Comparison of ENCODE assay signal across 1 cellular context in the genomic region with DNA sequence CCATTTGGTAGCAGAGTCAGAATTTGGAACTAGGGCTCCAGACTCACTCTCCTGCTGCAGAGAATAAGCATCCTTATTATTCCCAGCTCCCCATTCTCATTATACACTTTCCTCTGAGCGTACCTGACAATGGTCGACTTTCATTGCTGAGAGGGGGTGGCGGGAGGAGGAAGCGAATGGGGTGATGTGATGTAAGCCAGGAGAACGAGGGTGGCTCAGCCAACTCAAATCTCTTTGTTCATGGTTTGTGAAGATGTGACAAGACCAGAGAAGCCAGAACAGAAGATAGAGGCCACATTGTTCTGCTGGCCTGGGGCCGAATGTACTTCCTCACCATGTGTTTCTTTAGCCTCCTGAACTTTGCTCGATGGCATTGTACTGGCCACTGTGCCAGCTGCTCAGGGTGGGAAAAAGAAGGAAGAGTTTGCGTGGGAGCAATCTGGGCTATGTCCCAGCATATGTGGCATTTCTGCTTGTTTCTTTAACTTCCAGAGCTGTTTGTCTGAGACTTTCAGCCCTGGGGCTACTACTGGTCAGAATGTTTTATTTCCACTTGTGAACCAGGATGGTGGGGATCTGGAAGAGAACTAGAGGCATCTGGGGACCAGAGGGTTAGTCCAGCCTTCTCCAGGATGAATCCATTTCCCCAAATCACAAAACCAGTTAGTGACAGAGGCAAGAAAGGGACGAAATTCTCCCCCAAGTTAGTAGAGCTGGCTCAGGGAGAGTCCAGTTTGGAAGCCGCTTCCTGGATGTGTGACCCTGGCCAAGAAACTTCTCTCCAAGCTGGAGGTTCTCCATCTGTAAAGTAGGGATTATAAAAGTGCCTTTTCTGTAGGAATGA.
A peak's percentile ranks its signal among the peaks of the same experiment; 100 is the strongest.
TF ChIP-seq lines count a peak whose summit lies in the region.

No MANE protein-coding gene starts in this region.

TF ChIP-seq in HepG2, 621 proteins besides CTCF, POLR2A, EP300 and RAD21 (continued from another document and continues in another):
- TF ChIP-seq, protein P1, sequence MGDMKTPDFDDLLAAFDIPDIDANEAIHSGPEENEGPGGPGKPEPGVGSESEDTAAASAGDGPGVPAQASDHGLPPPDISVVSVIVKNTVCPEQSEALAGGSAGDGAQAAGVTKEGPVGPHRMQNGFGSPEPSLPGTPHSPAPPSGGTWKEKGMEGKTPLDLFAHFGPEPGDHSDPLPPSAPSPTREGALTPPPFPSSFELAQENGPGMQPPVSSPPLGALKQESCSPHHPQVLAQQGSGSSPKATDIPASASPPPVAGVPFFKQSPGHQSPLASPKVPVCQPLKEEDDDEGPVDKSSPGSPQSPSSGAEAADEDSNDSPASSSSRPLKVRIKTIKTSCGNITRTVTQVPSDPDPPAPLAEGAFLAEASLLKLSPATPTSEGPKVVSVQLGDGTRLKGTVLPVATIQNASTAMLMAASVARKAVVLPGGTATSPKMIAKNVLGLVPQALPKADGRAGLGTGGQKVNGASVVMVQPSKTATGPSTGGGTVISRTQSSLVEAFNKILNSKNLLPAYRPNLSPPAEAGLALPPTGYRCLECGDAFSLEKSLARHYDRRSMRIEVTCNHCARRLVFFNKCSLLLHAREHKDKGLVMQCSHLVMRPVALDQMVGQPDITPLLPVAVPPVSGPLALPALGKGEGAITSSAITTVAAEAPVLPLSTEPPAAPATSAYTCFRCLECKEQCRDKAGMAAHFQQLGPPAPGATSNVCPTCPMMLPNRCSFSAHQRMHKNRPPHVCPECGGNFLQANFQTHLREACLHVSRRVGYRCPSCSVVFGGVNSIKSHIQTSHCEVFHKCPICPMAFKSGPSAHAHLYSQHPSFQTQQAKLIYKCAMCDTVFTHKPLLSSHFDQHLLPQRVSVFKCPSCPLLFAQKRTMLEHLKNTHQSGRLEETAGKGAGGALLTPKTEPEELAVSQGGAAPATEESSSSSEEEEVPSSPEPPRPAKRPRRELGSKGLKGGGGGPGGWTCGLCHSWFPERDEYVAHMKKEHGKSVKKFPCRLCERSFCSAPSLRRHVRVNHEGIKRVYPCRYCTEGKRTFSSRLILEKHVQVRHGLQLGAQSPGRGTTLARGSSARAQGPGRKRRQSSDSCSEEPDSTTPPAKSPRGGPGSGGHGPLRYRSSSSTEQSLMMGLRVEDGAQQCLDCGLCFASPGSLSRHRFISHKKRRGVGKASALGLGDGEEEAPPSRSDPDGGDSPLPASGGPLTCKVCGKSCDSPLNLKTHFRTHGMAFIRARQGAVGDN (CRISPR knock-in tag; IDR thresholded peaks at IDR 0.05), result peak; percentile 50; the same call in 1 of the 2 replicates
- 0 out of 2 replicates have a peak, but pooled peaks have one; percentile 33 for TF ChIP-seq TOE1 (CRISPR knock-in tag; IDR thresholded peaks at IDR 0.05)
- TF ChIP-seq, protein P2, sequence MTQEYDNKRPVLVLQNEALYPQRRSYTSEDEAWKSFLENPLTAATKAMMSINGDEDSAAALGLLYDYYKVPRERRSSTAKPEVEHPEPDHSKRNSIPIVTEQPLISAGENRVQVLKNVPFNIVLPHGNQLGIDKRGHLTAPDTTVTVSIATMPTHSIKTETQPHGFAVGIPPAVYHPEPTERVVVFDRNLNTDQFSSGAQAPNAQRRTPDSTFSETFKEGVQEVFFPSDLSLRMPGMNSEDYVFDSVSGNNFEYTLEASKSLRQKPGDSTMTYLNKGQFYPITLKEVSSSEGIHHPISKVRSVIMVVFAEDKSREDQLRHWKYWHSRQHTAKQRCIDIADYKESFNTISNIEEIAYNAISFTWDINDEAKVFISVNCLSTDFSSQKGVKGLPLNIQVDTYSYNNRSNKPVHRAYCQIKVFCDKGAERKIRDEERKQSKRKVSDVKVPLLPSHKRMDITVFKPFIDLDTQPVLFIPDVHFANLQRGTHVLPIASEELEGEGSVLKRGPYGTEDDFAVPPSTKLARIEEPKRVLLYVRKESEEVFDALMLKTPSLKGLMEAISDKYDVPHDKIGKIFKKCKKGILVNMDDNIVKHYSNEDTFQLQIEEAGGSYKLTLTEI (CRISPR knock-in tag; conservative IDR thresholded peaks at IDR 0.05), result no peak
- TF ChIP-seq, protein P3, sequence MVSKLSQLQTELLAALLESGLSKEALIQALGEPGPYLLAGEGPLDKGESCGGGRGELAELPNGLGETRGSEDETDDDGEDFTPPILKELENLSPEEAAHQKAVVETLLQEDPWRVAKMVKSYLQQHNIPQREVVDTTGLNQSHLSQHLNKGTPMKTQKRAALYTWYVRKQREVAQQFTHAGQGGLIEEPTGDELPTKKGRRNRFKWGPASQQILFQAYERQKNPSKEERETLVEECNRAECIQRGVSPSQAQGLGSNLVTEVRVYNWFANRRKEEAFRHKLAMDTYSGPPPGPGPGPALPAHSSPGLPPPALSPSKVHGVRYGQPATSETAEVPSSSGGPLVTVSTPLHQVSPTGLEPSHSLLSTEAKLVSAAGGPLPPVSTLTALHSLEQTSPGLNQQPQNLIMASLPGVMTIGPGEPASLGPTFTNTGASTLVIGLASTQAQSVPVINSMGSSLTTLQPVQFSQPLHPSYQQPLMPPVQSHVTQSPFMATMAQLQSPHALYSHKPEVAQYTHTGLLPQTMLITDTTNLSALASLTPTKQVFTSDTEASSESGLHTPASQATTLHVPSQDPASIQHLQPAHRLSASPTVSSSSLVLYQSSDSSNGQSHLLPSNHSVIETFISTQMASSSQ (IDR thresholded peaks at IDR 0.05; ENCODE audit: low read depth), result 0 out of 2 replicates have a peak, but pooled peaks have one; percentile 24
- TF ChIP-seq, protein P3 (CRISPR knock-in tag; IDR thresholded peaks at IDR 0.05; ENCODE audit: borderline replicate concordance), result peak; percentile 69; the same call in 1 of the 2 replicates
- no peak for TF ChIP-seq GATA4 (IDR thresholded peaks at IDR 0.05; ENCODE audit: borderline replicate concordance, low read depth)
- TF ChIP-seq ZNF34 (CRISPR knock-in tag; IDR thresholded peaks at IDR 0.05; ENCODE audit: borderline replicate concordance), result peak; percentile 72; the same call in 1 of the 2 replicates
- TF ChIP-seq, protein P4, sequence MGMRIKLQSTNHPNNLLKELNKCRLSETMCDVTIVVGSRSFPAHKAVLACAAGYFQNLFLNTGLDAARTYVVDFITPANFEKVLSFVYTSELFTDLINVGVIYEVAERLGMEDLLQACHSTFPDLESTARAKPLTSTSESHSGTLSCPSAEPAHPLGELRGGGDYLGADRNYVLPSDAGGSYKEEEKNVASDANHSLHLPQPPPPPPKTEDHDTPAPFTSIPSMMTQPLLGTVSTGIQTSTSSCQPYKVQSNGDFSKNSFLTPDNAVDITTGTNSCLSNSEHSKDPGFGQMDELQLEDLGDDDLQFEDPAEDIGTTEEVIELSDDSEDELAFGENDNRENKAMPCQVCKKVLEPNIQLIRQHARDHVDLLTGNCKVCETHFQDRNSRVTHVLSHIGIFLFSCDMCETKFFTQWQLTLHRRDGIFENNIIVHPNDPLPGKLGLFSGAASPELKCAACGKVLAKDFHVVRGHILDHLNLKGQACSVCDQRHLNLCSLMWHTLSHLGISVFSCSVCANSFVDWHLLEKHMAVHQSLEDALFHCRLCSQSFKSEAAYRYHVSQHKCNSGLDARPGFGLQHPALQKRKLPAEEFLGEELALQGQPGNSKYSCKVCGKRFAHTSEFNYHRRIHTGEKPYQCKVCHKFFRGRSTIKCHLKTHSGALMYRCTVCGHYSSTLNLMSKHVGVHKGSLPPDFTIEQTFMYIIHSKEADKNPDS (CRISPR knock-in tag; IDR thresholded peaks at IDR 0.05), result no peak
- peak; percentile 81; the same call in 1 of the 2 replicates for TF ChIP-seq HMG20A (CRISPR knock-in tag; IDR thresholded peaks at IDR 0.05; ENCODE audit: borderline replicate concordance)
- TF ChIP-seq, protein P5, sequence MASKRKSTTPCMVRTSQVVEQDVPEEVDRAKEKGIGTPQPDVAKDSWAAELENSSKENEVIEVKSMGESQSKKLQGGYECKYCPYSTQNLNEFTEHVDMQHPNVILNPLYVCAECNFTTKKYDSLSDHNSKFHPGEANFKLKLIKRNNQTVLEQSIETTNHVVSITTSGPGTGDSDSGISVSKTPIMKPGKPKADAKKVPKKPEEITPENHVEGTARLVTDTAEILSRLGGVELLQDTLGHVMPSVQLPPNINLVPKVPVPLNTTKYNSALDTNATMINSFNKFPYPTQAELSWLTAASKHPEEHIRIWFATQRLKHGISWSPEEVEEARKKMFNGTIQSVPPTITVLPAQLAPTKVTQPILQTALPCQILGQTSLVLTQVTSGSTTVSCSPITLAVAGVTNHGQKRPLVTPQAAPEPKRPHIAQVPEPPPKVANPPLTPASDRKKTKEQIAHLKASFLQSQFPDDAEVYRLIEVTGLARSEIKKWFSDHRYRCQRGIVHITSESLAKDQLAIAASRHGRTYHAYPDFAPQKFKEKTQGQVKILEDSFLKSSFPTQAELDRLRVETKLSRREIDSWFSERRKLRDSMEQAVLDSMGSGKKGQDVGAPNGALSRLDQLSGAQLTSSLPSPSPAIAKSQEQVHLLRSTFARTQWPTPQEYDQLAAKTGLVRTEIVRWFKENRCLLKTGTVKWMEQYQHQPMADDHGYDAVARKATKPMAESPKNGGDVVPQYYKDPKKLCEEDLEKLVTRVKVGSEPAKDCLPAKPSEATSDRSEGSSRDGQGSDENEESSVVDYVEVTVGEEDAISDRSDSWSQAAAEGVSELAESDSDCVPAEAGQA (IDR thresholded peaks at IDR 0.05; ENCODE audit: low read depth), result no peak
- TF ChIP-seq, protein P5 (CRISPR knock-in tag; IDR thresholded peaks at IDR 0.05; ENCODE audit: borderline replicate concordance), result no peak
- TF ChIP-seq SOX6 (IDR thresholded peaks at IDR 0.05), result no peak
- TF ChIP-seq SOX6 (CRISPR knock-in tag; IDR thresholded peaks at IDR 0.05), result peak; percentile 99
- TF ChIP-seq ZNF430 (CRISPR knock-in tag; IDR thresholded peaks at IDR 0.05), result no peak
- TF ChIP-seq ZNF562 (CRISPR knock-in tag; IDR thresholded peaks at IDR 0.05; ENCODE audit: borderline replicate concordance), result no peak
- TF ChIP-seq, protein P6, sequence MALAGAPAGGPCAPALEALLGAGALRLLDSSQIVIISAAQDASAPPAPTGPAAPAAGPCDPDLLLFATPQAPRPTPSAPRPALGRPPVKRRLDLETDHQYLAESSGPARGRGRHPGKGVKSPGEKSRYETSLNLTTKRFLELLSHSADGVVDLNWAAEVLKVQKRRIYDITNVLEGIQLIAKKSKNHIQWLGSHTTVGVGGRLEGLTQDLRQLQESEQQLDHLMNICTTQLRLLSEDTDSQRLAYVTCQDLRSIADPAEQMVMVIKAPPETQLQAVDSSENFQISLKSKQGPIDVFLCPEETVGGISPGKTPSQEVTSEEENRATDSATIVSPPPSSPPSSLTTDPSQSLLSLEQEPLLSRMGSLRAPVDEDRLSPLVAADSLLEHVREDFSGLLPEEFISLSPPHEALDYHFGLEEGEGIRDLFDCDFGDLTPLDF (CRISPR knock-in tag; IDR thresholded peaks at IDR 0.05), result no peak
- peak; percentile 97 for TF ChIP-seq GFI1 (CRISPR knock-in tag; IDR thresholded peaks at IDR 0.05; ENCODE audit: borderline replicate concordance)
- TF ChIP-seq SMC3 (IDR thresholded peaks at IDR 0.05; ENCODE audit: low read length), result no peak; the same call in 1 of the 2 replicates
- peak; percentile 46 for TF ChIP-seq KMT2B (CRISPR knock-in tag; IDR thresholded peaks at IDR 0.05)
- TF ChIP-seq, protein P7, sequence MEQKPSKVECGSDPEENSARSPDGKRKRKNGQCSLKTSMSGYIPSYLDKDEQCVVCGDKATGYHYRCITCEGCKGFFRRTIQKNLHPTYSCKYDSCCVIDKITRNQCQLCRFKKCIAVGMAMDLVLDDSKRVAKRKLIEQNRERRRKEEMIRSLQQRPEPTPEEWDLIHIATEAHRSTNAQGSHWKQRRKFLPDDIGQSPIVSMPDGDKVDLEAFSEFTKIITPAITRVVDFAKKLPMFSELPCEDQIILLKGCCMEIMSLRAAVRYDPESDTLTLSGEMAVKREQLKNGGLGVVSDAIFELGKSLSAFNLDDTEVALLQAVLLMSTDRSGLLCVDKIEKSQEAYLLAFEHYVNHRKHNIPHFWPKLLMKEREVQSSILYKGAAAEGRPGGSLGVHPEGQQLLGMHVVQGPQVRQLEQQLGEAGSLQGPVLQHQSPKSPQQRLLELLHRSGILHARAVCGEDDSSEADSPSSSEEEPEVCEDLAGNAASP (CRISPR knock-in tag; IDR thresholded peaks at IDR 0.05; ENCODE audit: borderline replicate concordance), result peak; percentile 89
- TF ChIP-seq ATM (IDR thresholded peaks at IDR 0.05; ENCODE audit: borderline replicate concordance), result no peak
- TF ChIP-seq ZNF616 (CRISPR knock-in tag; IDR thresholded peaks at IDR 0.05; ENCODE audit: low read depth), result 0 out of 2 replicates have a peak, but pooled peaks have one; percentile 51
- TF ChIP-seq KDM4B (CRISPR knock-in tag; IDR thresholded peaks at IDR 0.05), result peak; percentile 86
- no peak for TF ChIP-seq MZF1 (CRISPR knock-in tag; IDR thresholded peaks at IDR 0.05; ENCODE audit: borderline replicate concordance)
- TF ChIP-seq, protein P8, sequence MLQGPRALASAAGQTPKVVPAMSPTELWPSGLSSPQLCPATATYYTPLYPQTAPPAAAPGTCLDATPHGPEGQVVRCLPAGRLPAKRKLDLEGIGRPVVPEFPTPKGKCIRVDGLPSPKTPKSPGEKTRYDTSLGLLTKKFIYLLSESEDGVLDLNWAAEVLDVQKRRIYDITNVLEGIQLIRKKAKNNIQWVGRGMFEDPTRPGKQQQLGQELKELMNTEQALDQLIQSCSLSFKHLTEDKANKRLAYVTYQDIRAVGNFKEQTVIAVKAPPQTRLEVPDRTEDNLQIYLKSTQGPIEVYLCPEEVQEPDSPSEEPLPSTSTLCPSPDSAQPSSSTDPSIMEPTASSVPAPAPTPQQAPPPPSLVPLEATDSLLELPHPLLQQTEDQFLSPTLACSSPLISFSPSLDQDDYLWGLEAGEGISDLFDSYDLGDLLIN (CRISPR knock-in tag; IDR thresholded peaks at IDR 0.05; ENCODE audit: borderline replicate concordance), result no peak
